ENCODE assay signal across 1 cellular context in the genomic region with DNA sequence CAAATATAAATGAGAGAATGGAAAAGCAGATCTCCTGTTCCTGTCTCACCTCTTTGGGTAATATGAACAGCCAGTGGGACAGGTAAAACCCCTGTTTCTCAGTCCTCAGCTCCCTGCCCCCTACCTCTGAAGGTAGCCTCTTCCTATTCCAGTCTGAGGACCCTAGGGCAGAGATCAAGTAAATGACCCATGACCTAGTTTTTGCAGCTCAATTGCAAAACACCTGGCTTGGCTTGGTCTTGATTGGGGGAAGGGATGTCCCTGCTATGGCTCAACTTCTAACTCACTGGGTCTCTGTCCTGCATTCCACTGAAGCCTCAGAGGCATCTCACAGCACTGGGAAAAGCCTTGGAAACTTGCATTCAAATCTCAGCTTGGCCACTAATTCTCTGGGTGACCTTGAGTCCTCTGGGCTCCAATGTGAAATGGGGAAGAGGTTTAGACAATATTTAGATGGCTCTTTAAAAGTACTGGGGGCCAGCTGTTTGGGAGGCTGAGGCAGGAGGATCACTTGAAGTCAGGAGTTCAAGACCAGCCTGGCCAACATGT.
TF ChIP-seq lines count a peak whose summit lies in the region.

No MANE protein-coding gene starts in this region.

TF ChIP-seq in HepG2, 621 proteins besides CTCF, POLR2A, EP300 and RAD21 (continued from another document and continues in another):
- TF ChIP-seq, protein P1, sequence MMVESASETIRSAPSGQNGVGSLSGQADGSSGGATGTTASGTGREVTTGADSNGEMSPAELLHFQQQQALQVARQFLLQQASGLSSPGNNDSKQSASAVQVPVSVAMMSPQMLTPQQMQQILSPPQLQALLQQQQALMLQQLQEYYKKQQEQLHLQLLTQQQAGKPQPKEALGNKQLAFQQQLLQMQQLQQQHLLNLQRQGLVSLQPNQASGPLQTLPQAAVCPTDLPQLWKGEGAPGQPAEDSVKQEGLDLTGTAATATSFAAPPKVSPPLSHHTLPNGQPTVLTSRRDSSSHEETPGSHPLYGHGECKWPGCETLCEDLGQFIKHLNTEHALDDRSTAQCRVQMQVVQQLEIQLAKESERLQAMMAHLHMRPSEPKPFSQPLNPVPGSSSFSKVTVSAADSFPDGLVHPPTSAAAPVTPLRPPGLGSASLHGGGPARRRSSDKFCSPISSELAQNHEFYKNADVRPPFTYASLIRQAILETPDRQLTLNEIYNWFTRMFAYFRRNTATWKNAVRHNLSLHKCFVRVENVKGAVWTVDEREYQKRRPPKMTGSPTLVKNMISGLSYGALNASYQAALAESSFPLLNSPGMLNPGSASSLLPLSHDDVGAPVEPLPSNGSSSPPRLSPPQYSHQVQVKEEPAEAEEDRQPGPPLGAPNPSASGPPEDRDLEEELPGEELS (CRISPR knock-in tag; IDR thresholded peaks at IDR 0.05) = peak; percentile 30; the same call in 1 of the 2 replicates
- TF ChIP-seq ASH2L (IDR thresholded peaks at IDR 0.05; ENCODE audit: insufficient read length, low read depth, low read length) (peak; percentile 76), MXI1 (IDR thresholded peaks at IDR 0.05; ENCODE audit: borderline replicate concordance, low read depth, low read length) (peak; percentile 20; the same call in 1 of the 3 replicates), KLF11 (CRISPR knock-in tag; IDR thresholded peaks at IDR 0.05) (no peak), GABPB1 (CRISPR knock-in tag; IDR thresholded peaks at IDR 0.05) (no peak), ZNF317 (CRISPR knock-in tag; IDR thresholded peaks at IDR 0.05) (no peak), SOX13 (IDR thresholded peaks at IDR 0.05) (no peak), SOX13 (CRISPR knock-in tag; conservative IDR thresholded peaks at IDR 0.05 in 1 of 2, IDR thresholded peaks at IDR 0.05 in 1 of 2) (peak in 1 of 2 experiments; percentile 57; a peak in 1 of 4 replicates), TEAD3 (CRISPR knock-in tag; optimal IDR thresholded peaks at IDR 0.05; ENCODE audit: borderline replicate concordance) (peak; percentile 90), ZNF564 (CRISPR knock-in tag; IDR thresholded peaks at IDR 0.05) (0 out of 2 replicates have a peak, but pooled peaks have one; percentile 10), ZNF3 (CRISPR knock-in tag; IDR thresholded peaks at IDR 0.05) (no peak), SMYD3 (CRISPR knock-in tag; IDR thresholded peaks at IDR 0.05) (no peak), ZNF891 (CRISPR knock-in tag; IDR thresholded peaks at IDR 0.05) (no peak), GTF3A (CRISPR knock-in tag; conservative IDR thresholded peaks at IDR 0.05) (no peak), ZNF614 (CRISPR knock-in tag; IDR thresholded peaks at IDR 0.05; ENCODE audit: borderline replicate concordance) (no peak; the same call in 1 of the 2 replicates), NONO (IDR thresholded peaks at IDR 0.05) (no peak), NONO (CRISPR knock-in tag; conservative IDR thresholded peaks at IDR 0.05) (peak; percentile 36; the same call in 1 of the 2 replicates), ZNF350 (CRISPR knock-in tag; IDR thresholded peaks at IDR 0.05; ENCODE audit: borderline replicate concordance, low read depth) (no peak), ZNF460 (CRISPR knock-in tag; IDR thresholded peaks at IDR 0.05; ENCODE audit: borderline replicate concordance) (peak; percentile 77; the same call in 1 of the 2 replicates), TBX3 (IDR thresholded peaks at IDR 0.05; ENCODE audit: borderline replicate concordance) (no peak), ZNF430 (CRISPR knock-in tag; IDR thresholded peaks at IDR 0.05) (no peak), KAT8 (CRISPR knock-in tag; IDR thresholded peaks at IDR 0.05) (no peak), CCDC6 (CRISPR knock-in tag; IDR thresholded peaks at IDR 0.05) (peak; percentile 57; the same call in 1 of the 2 replicates), NFIC (IDR thresholded peaks at IDR 0.05; ENCODE audit: low read length) (no peak), ARNTL (CRISPR knock-in tag; IDR thresholded peaks at IDR 0.05) (0 out of 2 replicates have a peak, but pooled peaks have one; percentile 23), GATAD1 (CRISPR knock-in tag; IDR thresholded peaks at IDR 0.05) (peak; percentile 26; the same call in 1 of the 2 replicates)
- TF ChIP-seq, protein P2, sequence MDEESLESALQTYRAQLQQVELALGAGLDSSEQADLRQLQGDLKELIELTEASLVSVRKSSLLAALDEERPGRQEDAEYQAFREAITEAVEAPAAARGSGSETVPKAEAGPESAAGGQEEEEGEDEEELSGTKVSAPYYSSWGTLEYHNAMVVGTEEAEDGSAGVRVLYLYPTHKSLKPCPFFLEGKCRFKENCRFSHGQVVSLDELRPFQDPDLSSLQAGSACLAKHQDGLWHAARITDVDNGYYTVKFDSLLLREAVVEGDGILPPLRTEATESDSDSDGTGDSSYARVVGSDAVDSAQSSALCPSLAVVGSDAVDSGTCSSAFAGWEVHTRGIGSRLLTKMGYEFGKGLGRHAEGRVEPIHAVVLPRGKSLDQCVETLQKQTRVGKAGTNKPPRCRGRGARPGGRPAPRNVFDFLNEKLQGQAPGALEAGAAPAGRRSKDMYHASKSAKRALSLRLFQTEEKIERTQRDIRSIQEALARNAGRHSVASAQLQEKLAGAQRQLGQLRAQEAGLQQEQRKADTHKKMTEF (CRISPR knock-in tag; IDR thresholded peaks at IDR 0.05) = 0 out of 2 replicates have a peak, but pooled peaks have one; percentile 37
- TF ChIP-seq, protein P3, sequence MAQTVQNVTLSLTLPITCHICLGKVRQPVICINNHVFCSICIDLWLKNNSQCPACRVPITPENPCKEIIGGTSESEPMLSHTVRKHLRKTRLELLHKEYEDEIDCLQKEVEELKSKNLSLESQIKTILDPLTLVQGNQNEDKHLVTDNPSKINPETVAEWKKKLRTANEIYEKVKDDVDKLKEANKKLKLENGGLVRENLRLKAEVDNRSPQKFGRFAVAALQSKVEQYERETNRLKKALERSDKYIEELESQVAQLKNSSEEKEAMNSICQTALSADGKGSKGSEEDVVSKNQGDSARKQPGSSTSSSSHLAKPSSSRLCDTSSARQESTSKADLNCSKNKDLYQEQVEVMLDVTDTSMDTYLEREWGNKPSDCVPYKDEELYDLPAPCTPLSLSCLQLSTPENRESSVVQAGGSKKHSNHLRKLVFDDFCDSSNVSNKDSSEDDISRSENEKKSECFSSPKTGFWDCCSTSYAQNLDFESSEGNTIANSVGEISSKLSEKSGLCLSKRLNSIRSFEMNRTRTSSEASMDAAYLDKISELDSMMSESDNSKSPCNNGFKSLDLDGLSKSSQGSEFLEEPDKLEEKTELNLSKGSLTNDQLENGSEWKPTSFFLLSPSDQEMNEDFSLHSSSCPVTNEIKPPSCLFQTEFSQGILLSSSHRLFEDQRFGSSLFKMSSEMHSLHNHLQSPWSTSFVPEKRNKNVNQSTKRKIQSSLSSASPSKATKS (CRISPR knock-in tag; IDR thresholded peaks at IDR 0.05) = no peak
- TF ChIP-seq, protein P4, sequence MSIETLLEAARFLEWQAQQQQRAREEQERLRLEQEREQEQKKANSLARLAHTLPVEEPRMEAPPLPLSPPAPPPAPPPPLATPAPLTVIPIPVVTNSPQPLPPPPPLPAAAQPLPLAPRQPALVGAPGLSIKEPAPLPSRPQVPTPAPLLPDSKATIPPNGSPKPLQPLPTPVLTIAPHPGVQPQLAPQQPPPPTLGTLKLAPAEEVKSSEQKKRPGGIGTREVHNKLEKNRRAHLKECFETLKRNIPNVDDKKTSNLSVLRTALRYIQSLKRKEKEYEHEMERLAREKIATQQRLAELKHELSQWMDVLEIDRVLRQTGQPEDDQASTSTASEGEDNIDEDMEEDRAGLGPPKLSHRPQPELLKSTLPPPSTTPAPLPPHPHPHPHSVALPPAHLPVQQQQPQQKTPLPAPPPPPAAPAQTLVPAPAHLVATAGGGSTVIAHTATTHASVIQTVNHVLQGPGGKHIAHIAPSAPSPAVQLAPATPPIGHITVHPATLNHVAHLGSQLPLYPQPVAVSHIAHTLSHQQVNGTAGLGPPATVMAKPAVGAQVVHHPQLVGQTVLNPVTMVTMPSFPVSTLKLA (IDR thresholded peaks at IDR 0.05) = no peak
- TF ChIP-seq, protein P5, sequence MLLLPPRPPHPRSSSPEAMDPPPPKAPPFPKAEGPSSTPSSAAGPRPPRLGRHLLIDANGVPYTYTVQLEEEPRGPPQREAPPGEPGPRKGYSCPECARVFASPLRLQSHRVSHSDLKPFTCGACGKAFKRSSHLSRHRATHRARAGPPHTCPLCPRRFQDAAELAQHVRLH (CRISPR knock-in tag; IDR thresholded peaks at IDR 0.05; ENCODE audit: borderline replicate concordance, low read depth) = peak; percentile 38; the same call in 1 of the 2 replicates
- TF ChIP-seq, protein P6, sequence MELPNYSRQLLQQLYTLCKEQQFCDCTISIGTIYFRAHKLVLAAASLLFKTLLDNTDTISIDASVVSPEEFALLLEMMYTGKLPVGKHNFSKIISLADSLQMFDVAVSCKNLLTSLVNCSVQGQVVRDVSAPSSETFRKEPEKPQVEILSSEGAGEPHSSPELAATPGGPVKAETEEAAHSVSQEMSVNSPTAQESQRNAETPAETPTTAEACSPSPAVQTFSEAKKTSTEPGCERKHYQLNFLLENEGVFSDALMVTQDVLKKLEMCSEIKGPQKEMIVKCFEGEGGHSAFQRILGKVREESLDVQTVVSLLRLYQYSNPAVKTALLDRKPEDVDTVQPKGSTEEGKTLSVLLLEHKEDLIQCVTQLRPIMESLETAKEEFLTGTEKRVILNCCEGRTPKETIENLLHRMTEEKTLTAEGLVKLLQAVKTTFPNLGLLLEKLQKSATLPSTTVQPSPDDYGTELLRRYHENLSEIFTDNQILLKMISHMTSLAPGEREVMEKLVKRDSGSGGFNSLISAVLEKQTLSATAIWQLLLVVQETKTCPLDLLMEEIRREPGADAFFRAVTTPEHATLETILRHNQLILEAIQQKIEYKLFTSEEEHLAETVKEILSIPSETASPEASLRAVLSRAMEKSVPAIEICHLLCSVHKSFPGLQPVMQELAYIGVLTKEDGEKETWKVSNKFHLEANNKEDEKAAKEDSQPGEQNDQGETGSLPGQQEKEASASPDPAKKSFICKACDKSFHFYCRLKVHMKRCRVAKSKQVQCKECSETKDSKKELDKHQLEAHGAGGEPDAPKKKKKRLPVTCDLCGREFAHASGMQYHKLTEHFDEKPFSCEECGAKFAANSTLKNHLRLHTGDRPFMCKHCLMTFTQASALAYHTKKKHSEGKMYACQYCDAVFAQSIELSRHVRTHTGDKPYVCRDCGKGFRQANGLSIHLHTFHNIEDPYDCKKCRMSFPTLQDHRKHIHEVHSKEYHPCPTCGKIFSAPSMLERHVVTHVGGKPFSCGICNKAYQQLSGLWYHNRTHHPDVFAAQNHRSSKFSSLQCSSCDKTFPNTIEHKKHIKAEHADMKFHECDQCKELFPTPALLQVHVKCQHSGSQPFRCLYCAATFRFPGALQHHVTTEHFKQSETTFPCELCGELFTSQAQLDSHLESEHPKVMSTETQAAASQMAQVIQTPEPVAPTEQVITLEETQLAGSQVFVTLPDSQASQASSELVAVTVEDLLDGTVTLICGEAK (IDR thresholded peaks at IDR 0.05) = no peak
- TF ChIP-seq, protein P6 (CRISPR knock-in tag; IDR thresholded peaks at IDR 0.05) = peak; percentile 44; the same call in 1 of the 2 replicates
- TF ChIP-seq, protein P7, sequence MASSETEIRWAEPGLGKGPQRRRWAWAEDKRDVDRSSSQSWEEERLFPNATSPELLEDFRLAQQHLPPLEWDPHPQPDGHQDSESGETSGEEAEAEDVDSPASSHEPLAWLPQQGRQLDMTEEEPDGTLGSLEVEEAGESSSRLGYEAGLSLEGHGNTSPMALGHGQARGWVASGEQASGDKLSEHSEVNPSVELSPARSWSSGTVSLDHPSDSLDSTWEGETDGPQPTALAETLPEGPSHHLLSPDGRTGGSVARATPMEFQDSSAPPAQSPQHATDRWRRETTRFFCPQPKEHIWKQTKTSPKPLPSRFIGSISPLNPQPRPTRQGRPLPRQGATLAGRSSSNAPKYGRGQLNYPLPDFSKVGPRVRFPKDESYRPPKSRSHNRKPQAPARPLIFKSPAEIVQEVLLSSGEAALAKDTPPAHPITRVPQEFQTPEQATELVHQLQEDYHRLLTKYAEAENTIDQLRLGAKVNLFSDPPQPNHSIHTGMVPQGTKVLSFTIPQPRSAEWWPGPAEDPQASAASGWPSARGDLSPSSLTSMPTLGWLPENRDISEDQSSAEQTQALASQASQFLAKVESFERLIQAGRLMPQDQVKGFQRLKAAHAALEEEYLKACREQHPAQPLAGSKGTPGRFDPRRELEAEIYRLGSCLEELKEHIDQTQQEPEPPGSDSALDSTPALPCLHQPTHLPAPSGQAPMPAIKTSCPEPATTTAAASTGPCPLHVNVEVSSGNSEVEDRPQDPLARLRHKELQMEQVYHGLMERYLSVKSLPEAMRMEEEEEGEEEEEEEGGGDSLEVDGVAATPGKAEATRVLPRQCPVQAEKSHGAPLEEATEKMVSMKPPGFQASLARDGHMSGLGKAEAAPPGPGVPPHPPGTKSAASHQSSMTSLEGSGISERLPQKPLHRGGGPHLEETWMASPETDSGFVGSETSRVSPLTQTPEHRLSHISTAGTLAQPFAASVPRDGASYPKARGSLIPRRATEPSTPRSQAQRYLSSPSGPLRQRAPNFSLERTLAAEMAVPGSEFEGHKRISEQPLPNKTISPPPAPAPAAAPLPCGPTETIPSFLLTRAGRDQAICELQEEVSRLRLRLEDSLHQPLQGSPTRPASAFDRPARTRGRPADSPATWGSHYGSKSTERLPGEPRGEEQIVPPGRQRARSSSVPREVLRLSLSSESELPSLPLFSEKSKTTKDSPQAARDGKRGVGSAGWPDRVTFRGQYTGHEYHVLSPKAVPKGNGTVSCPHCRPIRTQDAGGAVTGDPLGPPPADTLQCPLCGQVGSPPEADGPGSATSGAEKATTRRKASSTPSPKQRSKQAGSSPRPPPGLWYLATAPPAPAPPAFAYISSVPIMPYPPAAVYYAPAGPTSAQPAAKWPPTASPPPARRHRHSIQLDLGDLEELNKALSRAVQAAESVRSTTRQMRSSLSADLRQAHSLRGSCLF (CRISPR knock-in tag; IDR thresholded peaks at IDR 0.05; ENCODE audit: borderline replicate concordance) = no peak
